11 cellular contexts compared by ENCODE assay signal in genomic region chr5:88692979-88693932, GRCh38.
DNase-seq lines count a peak whose midpoint lies in the region; ATAC-seq and TF ChIP-seq lines count a peak whose summit lies in the region.
"Had no signal": no experiment of that assay in that cellular context is flagged by ENCODE, and none has a peak within 500 bp of the region (broad histone marks: within the 10 kb centered on the region; RNA-seq: fewer than 3 reads in every experiment).

No MANE protein-coding gene starts in this region.

- H3K18ac ChIP-seq in neuronal stem cell (ENCODE audit: low read length): peak overlapping the region; percentile 27

- intact Hi-C loops in dorsolateral prefrontal cortex (cut with DNase I): loop anchor here (5.0 to 10.0 kb wide), 4 partner anchors 796 to 1714 kb away; partner anchors contain the start of genes CCNH (in 1 of the 2) and CETN3 (in 1 of the 2)

- H2AK5ac ChIP-seq in neuronal stem cell (ENCODE audit: low read depth, low read length): no peak overlapping the region

- H3K9me3 Mint-ChIP-seq in mesothelial cell of epicardium: no peaks in the 10 kb centered on the region

- H3K27ac Mint-ChIP-seq in mesothelial cell of epicardium: no peak overlapping the region

- peak; percentile 88 for DNase-seq in NCI-H69 (lab: John Stamatoyannopoulos, UW)
- DNase-seq in dorsolateral prefrontal cortex: peak in 1 of 10 donors; percentile 62
- DNase-seq in neuronal stem cell (ENCODE audit: low spot score): no peak
- DNase-seq in mesothelial cell of epicardium (ENCODE audit: low spot score in 2 of 2, unreplicated experiment in 2 of 2): no peak
- DNase-seq: hippocampal formation, NCI-H2227 treated with DMSO at 0.1 percent for 48 hours, Peyer's patch had no signal

- ATAC-seq in HG02852 (IDR thresholded peaks at IDR 0.05; ENCODE audit: unreplicated experiment) (no peak), HG02973 (IDR thresholded peaks at IDR 0.05; ENCODE audit: unreplicated experiment) (no peak), GM21825 (IDR thresholded peaks at IDR 0.05; ENCODE audit: unreplicated experiment) (no peak)

- H3K4me3 ChIP-seq in GM12875 (ENCODE audit: low read depth, low read length) (no peak overlapping the region), dorsolateral prefrontal cortex (peak overlapping the region in 58 of 59 donors; percentile 26 to 93 (median 70)), neuronal stem cell (ENCODE audit: low read length in 2 of 2) (no peak overlapping the region)
- H3K4me3 ChIP-seq: Peyer's patch had no signal

- no peak overlapping the region for H4K8ac ChIP-seq in neuronal stem cell (ENCODE audit: low read depth, low read length)

- H3K4ac ChIP-seq in neuronal stem cell (ENCODE audit: low read length): no peak overlapping the region

- no peak overlapping the region for H3K9ac ChIP-seq in neuronal stem cell (ENCODE audit: low read depth, low read length, poor library complexity)

- no peak overlapping the region for H3K23ac ChIP-seq in neuronal stem cell (ENCODE audit: low read depth, low read length, poor library complexity)

- H3K4me2 ChIP-seq in neuronal stem cell (ENCODE audit: insufficient read depth, low read length, poor library complexity, severe bottlenecking): no peak overlapping the region

- H4K91ac ChIP-seq in neuronal stem cell (ENCODE audit: low read depth, low read length, poor library complexity): no peak overlapping the region

- H3K36me3 Mint-ChIP-seq in mesothelial cell of epicardium: no peaks in the 10 kb centered on the region

- H3K36me3 ChIP-seq in neuronal stem cell (replicated peaks in 1 of 2; ENCODE audit: control insufficient read depth in 2 of 2, insufficient read depth in 2 of 2, low read length in 2 of 2): no peaks in the 10 kb centered on the region
- H3K36me3 ChIP-seq: Peyer's patch had no signal

- H2BK5ac ChIP-seq in neuronal stem cell (ENCODE audit: low read length): no peak overlapping the region

- peaks cover 3 to 4% of the 10 kb centered on the region in 2 donors for H3K9me3 ChIP-seq in neuronal stem cell (replicated peaks in 1 of 2; ENCODE audit: control insufficient read depth in 2 of 2, insufficient read depth in 1 of 2, low read depth in 1 of 2, low read length in 2 of 2)
- H3K9me3 ChIP-seq: Peyer's patch had no signal

- H3K4me3 Mint-ChIP-seq in mesothelial cell of epicardium: no peak overlapping the region

- H3K27ac ChIP-seq in dorsolateral prefrontal cortex: peak overlapping the region in 58 of 59 donors; percentile 20 to 100 (median 99)
- H3K27ac ChIP-seq in neuronal stem cell (replicated peaks; ENCODE audit: low read length): no peak overlapping the region
- H3K27ac ChIP-seq: Peyer's patch had no signal

- no peak overlapping the region for H2AFZ ChIP-seq in neuronal stem cell (ENCODE audit: low read length)

- peaks cover 2 to 10% of the 10 kb centered on the region in 2 donors for H3K4me1 ChIP-seq in neuronal stem cell (ENCODE audit: control insufficient read depth in 2 of 2, insufficient read depth in 1 of 2, low read depth in 1 of 2, low read length in 2 of 2)

- TF ChIP-seq CTCF in GM12875 (IDR thresholded peaks at IDR 0.05; ENCODE audit: borderline replicate concordance, insufficient read depth, low read depth, low read length) (peak; percentile 35; the same call in 1 of the 2 replicates), dorsolateral prefrontal cortex (IDR thresholded peaks at IDR 0.05 in 54 of 56, conservative IDR thresholded peaks at IDR 0.05 in 2 of 56; ENCODE audit: low read depth in 1 of 56, partially characterized antibody in 56 of 56) (peak in 1 of 56 donors; percentile 11), mesothelial cell of epicardium (IDR thresholded peaks at IDR 0.05; ENCODE audit: unreplicated experiment) (no peak)

- H3K4me1 Mint-ChIP-seq in mesothelial cell of epicardium: peaks cover 10% of the 10 kb centered on the region

- H3K14ac ChIP-seq in neuronal stem cell (ENCODE audit: low read length): no peak overlapping the region

- no peak overlapping the region for H2BK15ac ChIP-seq in neuronal stem cell (ENCODE audit: low read length)

- no peak overlapping the region for H2BK120ac ChIP-seq in neuronal stem cell (ENCODE audit: low read depth, low read length)

- H3K79me1 ChIP-seq in neuronal stem cell (ENCODE audit: low read depth, low read length): no peaks in the 10 kb centered on the region

- peaks cover 0 to 13% (median 0%) of the 10 kb centered on the region in 45 donors for H3K27me3 ChIP-seq in dorsolateral prefrontal cortex
- H3K27me3 ChIP-seq in neuronal stem cell (ENCODE audit: control insufficient read depth in 3 of 3, insufficient read depth in 3 of 3, low read depth in 1 of 3, low read length in 3 of 3): peaks cover 58 to 100% (median 76%) of the 10 kb centered on the region in 3 experiments

- peaks cover 98% of the 10 kb centered on the region for H3K27me3 Mint-ChIP-seq in mesothelial cell of epicardium (ENCODE audit: low read depth)

- no CpG with 5 or more reads among the region's 25 CpGs for WGBS in neuronal stem cell (ENCODE audit: extremely low coverage in 2 of 2, insufficient read length in 2 of 2, insufficient replicate concordance in 1 of 2), 2 donors

- H2BK12ac ChIP-seq in neuronal stem cell (ENCODE audit: low read length): no peak overlapping the region

Comparison
In these comparisons a context has a peak if more than half of its experiments do, and no peak if none do; other contexts are left out.
1. H3K4me3 ChIP-seq: peak in dorsolateral prefrontal cortex (58 of 59); none in GM12875 (single experiment) and neuronal stem cell (0 of 2).